In the genomic region with DNA sequence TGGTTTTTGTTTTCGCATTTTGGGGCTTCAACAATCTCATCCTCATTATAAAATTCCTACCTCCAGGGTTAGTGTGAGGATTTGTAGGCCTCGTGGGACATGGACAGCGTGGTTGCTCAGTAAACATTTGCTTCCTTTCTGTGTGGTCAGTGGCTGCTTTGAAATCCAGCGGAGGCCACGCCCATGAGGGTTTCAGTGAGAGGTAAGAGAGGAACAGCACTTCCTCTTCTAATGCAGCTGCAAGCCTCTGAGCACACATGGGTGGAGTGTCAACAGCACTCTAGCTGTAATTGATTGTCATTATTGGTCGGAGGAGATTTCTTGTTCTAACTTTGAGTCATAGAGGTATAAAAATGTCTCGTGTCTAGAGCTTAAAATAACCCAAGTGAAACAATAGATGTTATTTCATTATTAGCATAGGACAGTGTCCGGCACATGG, we compare ENCODE assay signal across 1 cellular context.
TF ChIP-seq lines count a peak whose summit lies in the region.

No MANE protein-coding gene starts in this region.

TF ChIP-seq in GM12878, 131 proteins besides CTCF, POLR2A, EP300 and RAD21 (continued from another document):
- TF ChIP-seq, protein P1, sequence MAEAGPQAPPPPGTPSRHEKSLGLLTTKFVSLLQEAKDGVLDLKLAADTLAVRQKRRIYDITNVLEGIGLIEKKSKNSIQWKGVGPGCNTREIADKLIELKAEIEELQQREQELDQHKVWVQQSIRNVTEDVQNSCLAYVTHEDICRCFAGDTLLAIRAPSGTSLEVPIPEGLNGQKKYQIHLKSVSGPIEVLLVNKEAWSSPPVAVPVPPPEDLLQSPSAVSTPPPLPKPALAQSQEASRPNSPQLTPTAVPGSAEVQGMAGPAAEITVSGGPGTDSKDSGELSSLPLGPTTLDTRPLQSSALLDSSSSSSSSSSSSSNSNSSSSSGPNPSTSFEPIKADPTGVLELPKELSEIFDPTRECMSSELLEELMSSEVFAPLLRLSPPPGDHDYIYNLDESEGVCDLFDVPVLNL (IDR thresholded peaks at IDR 0.05; ENCODE audit: low read depth, low read length), result no peak
- TF ChIP-seq, protein P2, sequence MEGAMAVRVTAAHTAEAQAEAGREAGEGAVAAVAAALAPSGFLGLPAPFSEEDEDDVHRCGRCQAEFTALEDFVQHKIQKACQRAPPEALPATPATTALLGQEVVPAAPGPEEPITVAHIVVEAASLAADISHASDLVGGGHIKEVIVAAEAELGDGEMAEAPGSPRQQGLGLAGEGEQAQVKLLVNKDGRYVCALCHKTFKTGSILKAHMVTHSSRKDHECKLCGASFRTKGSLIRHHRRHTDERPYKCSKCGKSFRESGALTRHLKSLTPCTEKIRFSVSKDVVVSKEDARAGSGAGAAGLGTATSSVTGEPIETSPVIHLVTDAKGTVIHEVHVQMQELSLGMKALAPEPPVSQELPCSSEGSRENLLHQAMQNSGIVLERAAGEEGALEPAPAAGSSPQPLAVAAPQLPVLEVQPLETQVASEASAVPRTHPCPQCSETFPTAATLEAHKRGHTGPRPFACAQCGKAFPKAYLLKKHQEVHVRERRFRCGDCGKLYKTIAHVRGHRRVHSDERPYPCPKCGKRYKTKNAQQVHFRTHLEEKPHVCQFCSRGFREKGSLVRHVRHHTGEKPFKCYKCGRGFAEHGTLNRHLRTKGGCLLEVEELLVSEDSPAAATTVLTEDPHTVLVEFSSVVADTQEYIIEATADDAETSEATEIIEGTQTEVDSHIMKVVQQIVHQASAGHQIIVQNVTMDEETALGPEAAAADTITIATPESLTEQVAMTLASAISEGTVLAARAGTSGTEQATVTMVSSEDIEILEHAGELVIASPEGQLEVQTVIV (IDR thresholded peaks at IDR 0.05; ENCODE audit: borderline replicate concordance, partially characterized antibody), result no peak
- TF ChIP-seq RUNX3 (IDR thresholded peaks at IDR 0.05; ENCODE audit: low read length), result peak; percentile 95
- TF ChIP-seq, protein P3, sequence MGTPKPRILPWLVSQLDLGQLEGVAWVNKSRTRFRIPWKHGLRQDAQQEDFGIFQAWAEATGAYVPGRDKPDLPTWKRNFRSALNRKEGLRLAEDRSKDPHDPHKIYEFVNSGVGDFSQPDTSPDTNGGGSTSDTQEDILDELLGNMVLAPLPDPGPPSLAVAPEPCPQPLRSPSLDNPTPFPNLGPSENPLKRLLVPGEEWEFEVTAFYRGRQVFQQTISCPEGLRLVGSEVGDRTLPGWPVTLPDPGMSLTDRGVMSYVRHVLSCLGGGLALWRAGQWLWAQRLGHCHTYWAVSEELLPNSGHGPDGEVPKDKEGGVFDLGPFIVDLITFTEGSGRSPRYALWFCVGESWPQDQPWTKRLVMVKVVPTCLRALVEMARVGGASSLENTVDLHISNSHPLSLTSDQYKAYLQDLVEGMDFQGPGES (IDR thresholded peaks at IDR 0.05), result no peak
- TF ChIP-seq ZSCAN29 (IDR thresholded peaks at IDR 0.05), result no peak
- no peak; the same call in 1 of the 2 replicates for TF ChIP-seq TARDBP (IDR thresholded peaks at IDR 0.05; ENCODE audit: borderline replicate concordance)
- peak; percentile 68; the same call in 1 of the 2 replicates for TF ChIP-seq STAT3 (IDR thresholded peaks at IDR 0.05; ENCODE audit: low read depth, low read length)
- TF ChIP-seq HDGF (IDR thresholded peaks at IDR 0.05), result peak; percentile 63; the same call in 1 of the 2 replicates
- TF ChIP-seq SIX5 (IDR thresholded peaks at IDR 0.05; ENCODE audit: low read depth, low read length, severe bottlenecking), result no peak
- peak; percentile 86; the same call in 1 of the 2 replicates for TF ChIP-seq CBX5 (IDR thresholded peaks at IDR 0.05; ENCODE audit: low read depth)
- TF ChIP-seq ATF7 (IDR thresholded peaks at IDR 0.05; ENCODE audit: low read depth), result peak; percentile 92
- peak; percentile 95 for TF ChIP-seq BCL11A (IDR thresholded peaks at IDR 0.05; ENCODE audit: low read depth, low read length)
- TF ChIP-seq, protein P4, sequence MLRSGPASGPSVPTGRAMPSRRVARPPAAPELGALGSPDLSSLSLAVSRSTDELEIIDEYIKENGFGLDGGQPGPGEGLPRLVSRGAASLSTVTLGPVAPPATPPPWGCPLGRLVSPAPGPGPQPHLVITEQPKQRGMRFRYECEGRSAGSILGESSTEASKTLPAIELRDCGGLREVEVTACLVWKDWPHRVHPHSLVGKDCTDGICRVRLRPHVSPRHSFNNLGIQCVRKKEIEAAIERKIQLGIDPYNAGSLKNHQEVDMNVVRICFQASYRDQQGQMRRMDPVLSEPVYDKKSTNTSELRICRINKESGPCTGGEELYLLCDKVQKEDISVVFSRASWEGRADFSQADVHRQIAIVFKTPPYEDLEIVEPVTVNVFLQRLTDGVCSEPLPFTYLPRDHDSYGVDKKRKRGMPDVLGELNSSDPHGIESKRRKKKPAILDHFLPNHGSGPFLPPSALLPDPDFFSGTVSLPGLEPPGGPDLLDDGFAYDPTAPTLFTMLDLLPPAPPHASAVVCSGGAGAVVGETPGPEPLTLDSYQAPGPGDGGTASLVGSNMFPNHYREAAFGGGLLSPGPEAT (IDR thresholded peaks at IDR 0.05; ENCODE audit: low read depth), result peak; percentile 90
- TF ChIP-seq FOS (IDR thresholded peaks at IDR 0.05; ENCODE audit: borderline replicate concordance, extremely low read depth, insufficient read length), result no peak
- TF ChIP-seq, protein P5, sequence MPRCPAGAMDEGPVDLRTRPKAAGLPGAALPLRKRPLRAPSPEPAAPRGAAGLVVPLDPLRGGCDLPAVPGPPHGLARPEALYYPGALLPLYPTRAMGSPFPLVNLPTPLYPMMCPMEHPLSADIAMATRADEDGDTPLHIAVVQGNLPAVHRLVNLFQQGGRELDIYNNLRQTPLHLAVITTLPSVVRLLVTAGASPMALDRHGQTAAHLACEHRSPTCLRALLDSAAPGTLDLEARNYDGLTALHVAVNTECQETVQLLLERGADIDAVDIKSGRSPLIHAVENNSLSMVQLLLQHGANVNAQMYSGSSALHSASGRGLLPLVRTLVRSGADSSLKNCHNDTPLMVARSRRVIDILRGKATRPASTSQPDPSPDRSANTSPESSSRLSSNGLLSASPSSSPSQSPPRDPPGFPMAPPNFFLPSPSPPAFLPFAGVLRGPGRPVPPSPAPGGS (IDR thresholded peaks at IDR 0.05; ENCODE audit: borderline replicate concordance, insufficient read depth, low read depth, low read length, poor library complexity, severe bottlenecking), result peak; percentile 77
- TF ChIP-seq ASH2L (IDR thresholded peaks at IDR 0.05; ENCODE audit: borderline replicate concordance, low read depth), result no peak
- TF ChIP-seq CEBPB (IDR thresholded peaks at IDR 0.05; ENCODE audit: borderline replicate concordance in 1 of 2, low read depth in 2 of 2, low read length in 2 of 2), result peak in 1 of 2 experiments; percentile 90; a peak in 1 of 4 replicates
- TF ChIP-seq ZNF384 (IDR thresholded peaks at IDR 0.05; ENCODE audit: borderline replicate concordance, low read depth, low read length), result no peak
- TF ChIP-seq ZNF274 (IDR thresholded peaks at IDR 0.05; ENCODE audit: insufficient read depth, insufficient read length), result no peak
- TF ChIP-seq TBL1XR1 (IDR thresholded peaks at IDR 0.05; ENCODE audit: low read depth, low read length), result peak; percentile 94
- peak; percentile 74; the same call in 2 of the 3 replicates for TF ChIP-seq POU2F2 (IDR thresholded peaks at IDR 0.05; ENCODE audit: borderline replicate concordance, low read depth, low read length)
- TF ChIP-seq BRCA1 (IDR thresholded peaks at IDR 0.05; ENCODE audit: low read depth, low read length), result no peak
- no peak for TF ChIP-seq PAX8 (IDR thresholded peaks at IDR 0.05)
- peak; percentile 71 for TF ChIP-seq RAD51 (IDR thresholded peaks at IDR 0.05)
